In genomic region chr7:74657692-74658170, GRCh38 we compare ENCODE assay signal across 8 cellular contexts. TPM values are rescaled to one million over a fixed set of nuclear protein-coding genes. Genes with fewer than 3 reads are reported as not detected.
DNase-seq lines count a peak whose midpoint lies in the region; ATAC-seq and TF ChIP-seq lines count a peak whose summit lies in the region.

Gene GTF2I, plus strand, starts transcription at chr7:74657718. Its CDS starts 31,411 bp downstream, at chr7:74689129.

- H3K4me3 ChIP-seq in HEK293 (ENCODE audit: low read depth, low read length) (peak within 1 kb of the TSS; percentile 88), NT2/D1 (ENCODE audit: insufficient read length, low read depth) (peak within 1 kb of the TSS; percentile 68), brain microvascular endothelial cell (ENCODE audit: low read depth, low read length) (peak within 1 kb of the TSS; percentile 77), kidney epithelial cell (ENCODE audit: low read depth, low read length) (peak within 1 kb of the TSS; percentile 85)

- peak within 1 kb of the TSS; percentile 97 for H3K9ac ChIP-seq in NT2/D1 (ENCODE audit: insufficient read length, low read depth)

- peak within 1 kb of the TSS; percentile 99 for H3K27ac ChIP-seq in HEK293 (ENCODE audit: extremely low read depth, low read depth, low read length)
- peak within 1 kb of the TSS; percentile 92 for H3K27ac ChIP-seq in brain microvascular endothelial cell

- CTCF ChIA-PET in HEK293 (lab: Yijun Ruan, JAX), result no interaction called here

- 0 out of 2 replicates have a peak, but pooled peaks have one; percentile 3 for TF ChIP-seq CTCF in HEK293 (tag by site-specific recombination; IDR thresholded peaks at IDR 0.05)
- no peak for TF ChIP-seq CTCF in brain microvascular endothelial cell (IDR thresholded peaks at IDR 0.05; ENCODE audit: low read depth, low read length, missing control alignments)
- TF ChIP-seq CTCF in kidney epithelial cell (IDR thresholded peaks at IDR 0.05; ENCODE audit: insufficient read depth, low read length, poor library complexity, severe bottlenecking), result no peak
- no peak for TF ChIP-seq CTCF in GM13977 (IDR thresholded peaks at IDR 0.05; ENCODE audit: extremely low read depth, insufficient read depth, missing control alignments)

- H3K36me3 ChIP-seq in HEK293 (ENCODE audit: control insufficient read depth in 2 of 2, insufficient read depth in 1 of 2, low read length in 2 of 2), result no peaks in the 10 kb centered on the region; a peak in 1 of 3 replicates
- H3K36me3 ChIP-seq in NT2/D1 (ENCODE audit: insufficient read depth, insufficient read length, low read length), result peaks cover 7% of the 10 kb centered on the region
- H3K36me3 ChIP-seq in brain microvascular endothelial cell (replicated peaks), result no peaks in the 10 kb centered on the region
- H3K36me3 ChIP-seq in kidney epithelial cell (ENCODE audit: control insufficient read depth, insufficient read depth, low read length), result no peaks in the 10 kb centered on the region

- peak; percentile 5 for TF ChIP-seq POLR2A in GM18505 (IDR thresholded peaks at IDR 0.05; ENCODE audit: borderline replicate concordance, extremely low read depth, insufficient read depth, insufficient read length)

- H3K27me3 ChIP-seq in NT2/D1 (ENCODE audit: insufficient read depth, insufficient read length) (no peaks in the 10 kb centered on the region), brain microvascular endothelial cell (replicated peaks) (no peaks in the 10 kb centered on the region), kidney epithelial cell (ENCODE audit: control insufficient read depth, insufficient read depth, low read length) (no peaks in the 10 kb centered on the region)

- no peaks in the 10 kb centered on the region for H3K9me3 ChIP-seq in HEK293 (ENCODE audit: control insufficient read depth, insufficient read depth, low read depth, low read length)
- H3K9me3 ChIP-seq in NT2/D1 (ENCODE audit: insufficient read depth, low read length), result no peaks in the 10 kb centered on the region

- DNase-seq in NT2/D1 (ENCODE audit: low read depth, low spot score) (no peak), brain microvascular endothelial cell (no peak), kidney epithelial cell (ENCODE audit: low read depth) (no peak), NCI-H1105 treated with DMSO at 0.1 percent for 48 hours (lab: John Stamatoyannopoulos, UW) (no peak), GM13977 (ENCODE audit: low spot score) (no peak)
- DNase-seq in stimulated activated CD8-positive, alpha-beta memory T cell treated with anti-CD3 and anti-CD28 coated beads, Interleukin-4, amount 100 ng/mL, for 48 hours, result peak; percentile 62

- ATAC-seq in GM18505 (IDR thresholded peaks at IDR 0.05; ENCODE audit: unreplicated experiment), result peak; percentile 19

- peaks cover 12% of the 10 kb centered on the region for H3K4me1 ChIP-seq in HEK293 (ENCODE audit: control insufficient read depth, insufficient read depth, low read length)
- H3K4me1 ChIP-seq in NT2/D1 (ENCODE audit: insufficient read depth, insufficient read length), result no peaks in the 10 kb centered on the region

- POLR2A ChIA-PET in HEK293 (lab: Yijun Ruan, JAX), result interaction anchor here (0.6 to 1.0 kb wide), 5 partner anchors 41 to 207 kb away, joined by 3 to 13 read pairs (median 6); no protein-coding TSS in a partner anchor

- in situ Hi-C loops in brain microvascular endothelial cell (cut with HindIII; ENCODE audit: low pct_ligation_motif_present, low sequenced_read_pairs) (no loop called here), GM13977 (cut with MboI; ENCODE audit: low pct_unique_long_range_greater_than_20kb, low sequenced_read_pairs, unreplicated experiment) (no loop called here)

TF ChIP-seq in HEK293, 187 proteins besides CTCF, POLR2A, EP300 and RAD21 (continues in another document):
- peak; percentile 81 for TF ChIP-seq ZNF513 (tag by site-specific recombination; IDR thresholded peaks at IDR 0.05)
- TF ChIP-seq, protein P1, sequence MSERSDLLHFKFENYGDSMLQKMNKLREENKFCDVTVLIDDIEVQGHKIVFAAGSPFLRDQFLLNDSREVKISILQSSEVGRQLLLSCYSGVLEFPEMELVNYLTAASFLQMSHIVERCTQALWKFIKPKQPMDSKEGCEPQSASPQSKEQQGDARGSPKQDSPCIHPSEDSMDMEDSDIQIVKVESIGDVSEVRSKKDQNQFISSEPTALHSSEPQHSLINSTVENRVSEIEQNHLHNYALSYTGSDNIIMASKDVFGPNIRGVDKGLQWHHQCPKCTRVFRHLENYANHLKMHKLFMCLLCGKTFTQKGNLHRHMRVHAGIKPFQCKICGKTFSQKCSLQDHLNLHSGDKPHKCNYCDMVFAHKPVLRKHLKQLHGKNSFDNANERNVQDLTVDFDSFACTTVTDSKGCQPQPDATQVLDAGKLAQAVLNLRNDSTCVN (tag by site-specific recombination; optimal IDR thresholded peaks at IDR 0.05), result peak; percentile 67
- 0 out of 2 replicates have a peak, but pooled peaks have one; percentile 23 for TF ChIP-seq EGR2 (tag by site-specific recombination; IDR thresholded peaks at IDR 0.05; ENCODE audit: low read depth)
- TF ChIP-seq ZEB2 (tag by site-specific recombination; IDR thresholded peaks at IDR 0.05), result 0 out of 2 replicates have a peak, but pooled peaks have one; percentile 37
- TF ChIP-seq HOXC10 (CRISPR knock-in tag; IDR thresholded peaks at IDR 0.05), result no peak
- TF ChIP-seq ZNF202 (tag by site-specific recombination; IDR thresholded peaks at IDR 0.05; ENCODE audit: borderline replicate concordance), result no peak
- TF ChIP-seq KLF9 (tag by site-specific recombination; IDR thresholded peaks at IDR 0.05; ENCODE audit: low read depth), result no peak
- 0 out of 2 replicates have a peak, but pooled peaks have one; percentile 20 for TF ChIP-seq ZNF76 (tag by site-specific recombination; IDR thresholded peaks at IDR 0.05; ENCODE audit: borderline replicate concordance, low read depth)
- TF ChIP-seq ZNF366 (tag by site-specific recombination; conservative IDR thresholded peaks at IDR 0.05), result peak; percentile 70
- 0 out of 2 replicates have a peak, but pooled peaks have one; percentile 11 for TF ChIP-seq ZNF184 (tag by site-specific recombination; IDR thresholded peaks at IDR 0.05)
- TF ChIP-seq, protein P2, sequence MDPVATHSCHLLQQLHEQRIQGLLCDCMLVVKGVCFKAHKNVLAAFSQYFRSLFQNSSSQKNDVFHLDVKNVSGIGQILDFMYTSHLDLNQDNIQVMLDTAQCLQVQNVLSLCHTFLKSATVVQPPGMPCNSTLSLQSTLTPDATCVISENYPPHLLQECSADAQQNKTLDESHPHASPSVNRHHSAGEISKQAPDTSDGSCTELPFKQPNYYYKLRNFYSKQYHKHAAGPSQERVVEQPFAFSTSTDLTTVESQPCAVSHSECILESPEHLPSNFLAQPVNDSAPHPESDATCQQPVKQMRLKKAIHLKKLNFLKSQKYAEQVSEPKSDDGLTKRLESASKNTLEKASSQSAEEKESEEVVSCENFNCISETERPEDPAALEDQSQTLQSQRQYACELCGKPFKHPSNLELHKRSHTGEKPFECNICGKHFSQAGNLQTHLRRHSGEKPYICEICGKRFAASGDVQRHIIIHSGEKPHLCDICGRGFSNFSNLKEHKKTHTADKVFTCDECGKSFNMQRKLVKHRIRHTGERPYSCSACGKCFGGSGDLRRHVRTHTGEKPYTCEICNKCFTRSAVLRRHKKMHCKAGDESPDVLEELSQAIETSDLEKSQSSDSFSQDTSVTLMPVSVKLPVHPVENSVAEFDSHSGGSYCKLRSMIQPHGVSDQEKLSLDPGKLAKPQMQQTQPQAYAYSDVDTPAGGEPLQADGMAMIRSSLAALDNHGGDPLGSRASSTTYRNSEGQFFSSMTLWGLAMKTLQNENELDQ (tag by site-specific recombination; IDR thresholded peaks at IDR 0.05; ENCODE audit: low read depth), result no peak
- no peak for TF ChIP-seq ZNF19 (tag by site-specific recombination; IDR thresholded peaks at IDR 0.05; ENCODE audit: low read depth)
- peak; percentile 50; the same call in 1 of the 2 replicates for TF ChIP-seq GLIS2 (tag by site-specific recombination; IDR thresholded peaks at IDR 0.05)
- TF ChIP-seq ZNF335 (tag by site-specific recombination; conservative IDR thresholded peaks at IDR 0.05), result peak; percentile 63; the same call in 1 of the 2 replicates
- TF ChIP-seq, protein P3, sequence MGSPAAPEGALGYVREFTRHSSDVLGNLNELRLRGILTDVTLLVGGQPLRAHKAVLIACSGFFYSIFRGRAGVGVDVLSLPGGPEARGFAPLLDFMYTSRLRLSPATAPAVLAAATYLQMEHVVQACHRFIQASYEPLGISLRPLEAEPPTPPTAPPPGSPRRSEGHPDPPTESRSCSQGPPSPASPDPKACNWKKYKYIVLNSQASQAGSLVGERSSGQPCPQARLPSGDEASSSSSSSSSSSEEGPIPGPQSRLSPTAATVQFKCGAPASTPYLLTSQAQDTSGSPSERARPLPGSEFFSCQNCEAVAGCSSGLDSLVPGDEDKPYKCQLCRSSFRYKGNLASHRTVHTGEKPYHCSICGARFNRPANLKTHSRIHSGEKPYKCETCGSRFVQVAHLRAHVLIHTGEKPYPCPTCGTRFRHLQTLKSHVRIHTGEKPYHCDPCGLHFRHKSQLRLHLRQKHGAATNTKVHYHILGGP (tag by site-specific recombination; IDR thresholded peaks at IDR 0.05), result 0 out of 2 replicates have a peak, but pooled peaks have one; percentile 4
- peak; percentile 65 for TF ChIP-seq ZIC2 (tag by site-specific recombination; IDR thresholded peaks at IDR 0.05)
- TF ChIP-seq ZNF394 (tag by site-specific recombination; IDR thresholded peaks at IDR 0.05; ENCODE audit: borderline replicate concordance), result peak; percentile 79; the same call in 1 of the 2 replicates

RNA-seq across cellular contexts. Expression of gene GTF2I, which starts in this region (rescaled TPM):
- total RNA-seq in kidney epithelial cell, result 127 and 129 TPM in 2 replicates
